22 cellular contexts compared by ENCODE assay signal in the genomic region with DNA sequence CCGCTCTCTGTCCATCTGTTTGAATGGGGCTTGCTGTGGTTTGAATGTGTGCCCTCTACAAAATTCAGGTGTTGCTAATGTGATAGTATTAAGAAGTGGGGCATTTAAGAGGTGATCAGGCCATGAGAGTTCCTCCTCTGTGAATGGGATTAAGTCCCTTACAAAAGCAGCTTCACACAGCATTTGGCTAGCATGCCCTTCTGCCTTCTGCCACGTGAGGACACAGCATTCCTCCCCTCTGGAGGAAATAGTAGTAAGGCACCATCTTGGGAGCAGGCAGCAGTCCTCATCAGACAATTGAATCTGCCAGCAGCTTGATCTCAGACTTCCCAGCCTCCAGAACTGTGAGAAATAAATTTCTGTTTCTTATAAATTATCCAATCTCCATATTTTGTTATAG.
DNase-seq lines count a peak whose midpoint lies in the region; ATAC-seq, FAIRE-seq and TF ChIP-seq lines count a peak whose summit lies in the region.
"Had no signal": no experiment of that assay in that cellular context is flagged by ENCODE, and none has a peak within 500 bp of the region (broad histone marks: within the 10 kb centered on the region; RNA-seq: fewer than 3 reads in every experiment).

No MANE protein-coding gene starts in this region.

- H2BK5ac ChIP-seq in H1 (ENCODE audit: low read depth, low read length) = no peak overlapping the region

- H3K27me3 ChIP-seq in H1 (replicated peaks in 1 of 4; ENCODE audit: control insufficient read depth in 3 of 4, extremely low read depth in 1 of 4, insufficient read depth in 3 of 4, low read length in 3 of 4) = no peaks in the 10 kb centered on the region
- H3K27me3 ChIP-seq in neural progenitor cell = no peaks in the 10 kb centered on the region
- H3K27me3 ChIP-seq: Peyer's patch, SJCRH30 had no signal

- H3K36me3 Mint-ChIP-seq in neural progenitor cell = no peaks in the 10 kb centered on the region
- no peaks in the 10 kb centered on the region for H3K36me3 Mint-ChIP-seq in HFFc6 (ENCODE audit: low read depth)
- H3K36me3 Mint-ChIP-seq: CD8-positive, alpha-beta memory T cell had no signal

- H3K4me1 Mint-ChIP-seq in neural progenitor cell = peaks cover 10% of the 10 kb centered on the region
- no peaks in the 10 kb centered on the region for H3K4me1 Mint-ChIP-seq in HFFc6 (ENCODE audit: low read depth)
- H3K4me1 Mint-ChIP-seq: CD8-positive, alpha-beta memory T cell had no signal

- H4K20me1 ChIP-seq in H1 (replicated peaks in 1 of 2; ENCODE audit: control insufficient read depth in 1 of 2, insufficient read depth in 2 of 2, low read length in 2 of 2) (no peaks in the 10 kb centered on the region), neural progenitor cell (ENCODE audit: low read depth) (no peaks in the 10 kb centered on the region)

- DNase-seq in D721Med (ENCODE audit: insufficient read length, low spot score) (no peak), NCI-H69 (lab: John Stamatoyannopoulos, UW) (peak; percentile 20), H1 (ENCODE audit: low read depth in 1 of 2, low spot score in 2 of 2) (no peak), neural progenitor cell (ENCODE audit: low spot score) (peak; percentile 64), HFFc6 (no peak), GM13977 (ENCODE audit: low spot score) (no peak)
- DNase-seq: CD8-positive, alpha-beta memory T cell; DMS79 treated with DMSO at 0.1 percent for 48 hours; GM23248; HCEC 1CT; Kasumi-1; NCI-H1417; NCI-H1694 treated with DMSO at 0.1 percent for 48 hours; NCI-H2081 treated with DMSO at 0.1 percent for 48 hours; NCI-H2171 treated with DMSO at 0.1 percent for 48 hours; NCI-H748 treated with DMSO at 0.1 percent for 48 hours; Peyer's patch; SJCRH30; T-helper 1 cell had no signal

- no peak overlapping the region for H2BK15ac ChIP-seq in H1 (ENCODE audit: low read length)

- no peak overlapping the region for H3K4ac ChIP-seq in H1 (replicated peaks; ENCODE audit: insufficient read length, low read depth, low read length)

- H2AFZ ChIP-seq in H1 (ENCODE audit: low read length) (peak overlapping the region; percentile 65; the same call in 1 of the 2 replicates), neural progenitor cell (replicated peaks) (no peak overlapping the region)
- H2AFZ ChIP-seq: GM23248 had no signal

- no peak overlapping the region for H3K18ac ChIP-seq in H1 (ENCODE audit: extremely low read depth, low read length)

- H3K79me2 ChIP-seq in H1 (ENCODE audit: control insufficient read depth in 1 of 2, insufficient read depth in 2 of 2, low read length in 2 of 2) = no peaks in the 10 kb centered on the region
- H3K79me2 ChIP-seq in neural progenitor cell (ENCODE audit: low read depth) = no peaks in the 10 kb centered on the region

- no peak overlapping the region for H3K56ac ChIP-seq in H1 (replicated peaks; ENCODE audit: insufficient read length, low read depth, low read length)

- no peak for TF ChIP-seq EP300 in H1 (IDR thresholded peaks at IDR 0.05; ENCODE audit: borderline replicate concordance in 1 of 2, low read depth in 2 of 2, low read length in 2 of 2)

- no peaks in the 10 kb centered on the region for H3K27me3 Mint-ChIP-seq in neural progenitor cell (ENCODE audit: insufficient read depth, low read depth)
- no peaks in the 10 kb centered on the region; the same call in 1 of the 2 replicates for H3K27me3 Mint-ChIP-seq in HFFc6 (ENCODE audit: insufficient read depth)
- H3K27me3 Mint-ChIP-seq: CD8-positive, alpha-beta memory T cell had no signal

- H3K4me3 Mint-ChIP-seq in neural progenitor cell (no peak overlapping the region), HFFc6 (no peak overlapping the region)
- H3K4me3 Mint-ChIP-seq: CD8-positive, alpha-beta memory T cell had no signal

- no peak overlapping the region for H4K5ac ChIP-seq in H1 (ENCODE audit: insufficient read length, low read depth, low read length)

- 0 out of 4 replicates have a peak, but pooled peaks of 1 of the 2 experiments have one; percentile 3 for TF ChIP-seq RAD21 in H1 (IDR thresholded peaks at IDR 0.05 in 1 of 2, conservative IDR thresholded peaks at IDR 0.05 in 1 of 2; ENCODE audit: low read depth in 2 of 2, low read length in 2 of 2)

- TF ChIP-seq CTCF in D721Med (IDR thresholded peaks at IDR 0.05; ENCODE audit: insufficient read depth, missing control alignments) = no peak
- TF ChIP-seq CTCF in H1 (IDR thresholded peaks at IDR 0.05; ENCODE audit: control extremely low read depth in 1 of 3, insufficient read depth in 1 of 3, low read depth in 1 of 3, low read length in 3 of 3) = no peak
- TF ChIP-seq CTCF in neural progenitor cell (IDR thresholded peaks at IDR 0.05) = no peak
- no peak for TF ChIP-seq CTCF in HFFc6 (IDR thresholded peaks at IDR 0.05)
- no peak for TF ChIP-seq CTCF in GM13977 (IDR thresholded peaks at IDR 0.05; ENCODE audit: extremely low read depth, insufficient read depth, missing control alignments)

- peak overlapping the region; percentile 30 for H3K27ac Mint-ChIP-seq in neural progenitor cell
- H3K27ac Mint-ChIP-seq in HFFc6 = no peak overlapping the region
- H3K27ac Mint-ChIP-seq: CD8-positive, alpha-beta memory T cell had no signal

- 79% methylated on average over 2 of the region's 2 CpGs; no CpG with 5 or more reads in 1 of the 2 experiments for WGBS in H1 (ENCODE audit: extremely low coverage in 1 of 2, insufficient coverage in 1 of 2, insufficient read length in 1 of 2, insufficient replicate concordance in 2 of 2, low coverage in 1 of 2, low lambda C conversion rate in 2 of 2, missing lambda C conversion rate in 1 of 2), 2 experiments

- H3K23ac ChIP-seq in H1 (ENCODE audit: insufficient read length) = no peak overlapping the region

- no peaks in the 10 kb centered on the region for H3K9me3 ChIP-seq in H1 (ENCODE audit: insufficient read depth in 2 of 2, low read depth in 1 of 2, low read length in 1 of 2)
- no peaks in the 10 kb centered on the region for H3K9me3 ChIP-seq in neural progenitor cell (ENCODE audit: low read depth)
- H3K9me3 ChIP-seq: Peyer's patch, SJCRH30 had no signal

- H4K91ac ChIP-seq in H1 (replicated peaks; ENCODE audit: insufficient read length, low read length) = no peak overlapping the region

- no peak overlapping the region for H3K9ac ChIP-seq in H1 (replicated peaks in 1 of 4; ENCODE audit: extremely low read depth in 1 of 4, low read depth in 3 of 4, low read length in 3 of 4)
- H3K9ac ChIP-seq in neural progenitor cell = no peak overlapping the region
- H3K9ac ChIP-seq: GM23248 had no signal

- H3K79me1 ChIP-seq in H1 (ENCODE audit: low read depth, low read length) = no peaks in the 10 kb centered on the region

- no peak overlapping the region for H3K4me2 ChIP-seq in H1 (ENCODE audit: insufficient read depth in 1 of 2, low read depth in 2 of 2, low read length in 2 of 2)
- H3K4me2 ChIP-seq in neural progenitor cell = no peak overlapping the region

- peak; percentile 69 for FAIRE-seq in D721Med (lab: Jason Lieb, UNC)
- no peak for FAIRE-seq in H1 (lab: Jason Lieb, UNC)
- FAIRE-seq: A204.1 had no signal

- no peak for ATAC-seq in HG02973 (IDR thresholded peaks at IDR 0.05; ENCODE audit: unreplicated experiment)

- no peak overlapping the region for H2BK12ac ChIP-seq in H1 (ENCODE audit: low read depth, low read length)

- H3K14ac ChIP-seq in H1 (ENCODE audit: insufficient read length) = no peak overlapping the region

- in situ Hi-C loops in GM13977 (cut with MboI; ENCODE audit: low pct_unique_long_range_greater_than_20kb, low sequenced_read_pairs, unreplicated experiment) = no loop called here

- H4K8ac ChIP-seq in H1 (ENCODE audit: extremely low read depth, insufficient read depth, low read length) = no peak overlapping the region

- CTCF ChIA-PET in H1 (lab: Charles Lee; ENCODE audit: partially characterized antibody) = interaction anchor here (2.2 kb wide), 1 partner anchor 10 kb away, joined by 14 read pairs; no protein-coding TSS in a partner anchor

- H3K9me3 Mint-ChIP-seq in neural progenitor cell (no peaks in the 10 kb centered on the region), HFFc6 (no peaks in the 10 kb centered on the region)

- H3F3A ChIP-seq in neural progenitor cell (ENCODE audit: low read depth) = peaks cover 9% of the 10 kb centered on the region

- no peak overlapping the region for H2BK20ac ChIP-seq in H1 (ENCODE audit: low read length)

- TF ChIP-seq POLR2A in H1 (IDR thresholded peaks at IDR 0.05; ENCODE audit: control extremely low read depth in 1 of 2, low read depth in 2 of 2, low read length in 2 of 2) = no peak

- H3K27ac ChIP-seq in H1 (ENCODE audit: low read depth, low read length) (no peak overlapping the region), neural progenitor cell (no peak overlapping the region)
- H3K27ac ChIP-seq: C4-2B, GM23248, Peyer's patch, SJCRH30 had no signal

- no peak overlapping the region for H2AK5ac ChIP-seq in H1 (ENCODE audit: low read depth, low read length)

- POLR2A ChIA-PET in H1 (lab: Charles Lee; ENCODE audit: partially characterized antibody) = no interaction called here

- no peak overlapping the region for H2BK120ac ChIP-seq in H1 (replicated peaks; ENCODE audit: low read depth, low read length)

- H3K23me2 ChIP-seq in H1 (ENCODE audit: low read depth, low read length) = no peaks in the 10 kb centered on the region

- H3K4me3 ChIP-seq in H1 (ENCODE audit: extremely low read depth in 1 of 4, insufficient read depth in 2 of 4, low read depth in 3 of 4, low read length in 4 of 4) = no peak overlapping the region
- no peak overlapping the region for H3K4me3 ChIP-seq in neural progenitor cell
- H3K4me3 ChIP-seq: GM23248, Peyer's patch, SJCRH30 had no signal

- no peaks in the 10 kb centered on the region for H3K4me1 ChIP-seq in H1 (replicated peaks in 1 of 4; ENCODE audit: control insufficient read depth in 3 of 4, insufficient read depth in 4 of 4, low read length in 3 of 4)
- H3K4me1 ChIP-seq in neural progenitor cell = peaks cover 13% of the 10 kb centered on the region
- H3K4me1 ChIP-seq: Peyer's patch had no signal

- H3K36me3 ChIP-seq in H1 (ENCODE audit: control insufficient read depth in 2 of 4, insufficient read depth in 4 of 4, low read length in 3 of 4) (no peaks in the 10 kb centered on the region), neural progenitor cell (no peaks in the 10 kb centered on the region)
- H3K36me3 ChIP-seq: Peyer's patch, SJCRH30 had no signal

TF ChIP-seq in H1, 55 proteins besides CTCF, POLR2A, EP300 and RAD21:
- TF ChIP-seq TAF1 (IDR thresholded peaks at IDR 0.05; ENCODE audit: low read depth, low read length) (no peak), CBX5 (IDR thresholded peaks at IDR 0.05; ENCODE audit: low read depth, low read length) (no peak), SP2 (IDR thresholded peaks at IDR 0.05; ENCODE audit: low read length) (no peak), SAP30 (IDR thresholded peaks at IDR 0.05; ENCODE audit: insufficient read depth, insufficient replicate concordance, low read length) (no peak), KDM5A (IDR thresholded peaks at IDR 0.05; ENCODE audit: low read length) (no peak)
- TF ChIP-seq, protein P1, sequence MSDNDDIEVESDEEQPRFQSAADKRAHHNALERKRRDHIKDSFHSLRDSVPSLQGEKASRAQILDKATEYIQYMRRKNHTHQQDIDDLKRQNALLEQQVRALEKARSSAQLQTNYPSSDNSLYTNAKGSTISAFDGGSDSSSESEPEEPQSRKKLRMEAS (IDR thresholded peaks at IDR 0.05) = peak; percentile 59

Comparison
In these comparisons a context has a peak if more than half of its experiments do, and no peak if none do; other contexts are left out.
1. DNase-seq: peak in NCI-H69 (single experiment) and neural progenitor cell (single experiment); none in D721Med (single experiment), H1 (0 of 2), HFFc6 (single experiment) and GM13977 (single experiment).